19 cellular contexts compared by ENCODE assay signal in the genomic region with DNA sequence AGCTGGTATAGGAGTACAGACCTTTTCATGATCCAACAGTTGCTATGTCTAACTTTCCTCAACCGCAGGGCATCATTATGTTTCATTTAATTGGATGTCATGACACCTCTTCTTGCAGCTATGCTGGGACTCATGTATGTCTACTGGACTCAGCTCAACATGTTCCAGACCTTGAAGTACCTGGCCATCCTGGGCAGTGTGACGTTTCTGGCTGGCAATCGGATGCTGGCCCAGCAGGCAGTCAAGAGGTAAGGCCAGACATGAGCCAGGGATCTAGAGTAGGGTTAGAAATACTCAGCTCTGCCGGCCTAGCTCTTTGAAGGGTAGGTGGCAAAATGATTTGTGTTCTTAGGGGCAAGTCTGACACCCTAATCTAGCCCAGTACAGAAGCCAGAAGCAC. TPM values are rescaled to one million over a fixed set of nuclear protein-coding genes. Genes with fewer than 3 reads are reported as not detected.
DNase-seq lines count a peak whose midpoint lies in the region; ATAC-seq and TF ChIP-seq lines count a peak whose summit lies in the region.
"Had no signal": no experiment of that assay in that cellular context is flagged by ENCODE, and none has a peak within 500 bp of the region (broad histone marks: within the 10 kb centered on the region; RNA-seq: fewer than 3 reads in every experiment).

No MANE protein-coding gene starts in this region.

- CTCF ChIA-PET in CD8-positive, alpha-beta T cell (lab: Charles Lee), result no interaction called here

- no peak for ATAC-seq in RWPE2 (ENCODE audit: low read depth)
- ATAC-seq in Right ventricle myocardium inferior, result peak; percentile 90
- ATAC-seq in left ventricle myocardium superior, result peak; percentile 95
- ATAC-seq in CD8-positive, alpha-beta T cell, result no peak
- no peak for ATAC-seq in HG03108 (IDR thresholded peaks at IDR 0.05; ENCODE audit: unreplicated experiment)
- no peak for ATAC-seq in esophagus mucosa
- ATAC-seq: A549, PC-3 had no signal

- TF ChIP-seq EP300 in sigmoid colon (IDR thresholded peaks at IDR 0.05), result no peak

- H3K4me1 ChIP-seq in RWPE2 (ENCODE audit: insufficient read depth, poor library complexity, severe bottlenecking) (no peaks in the 10 kb centered on the region), sigmoid colon (peaks cover 0 to 8% (median 0%) of the 10 kb centered on the region in 4 donors)
- no peaks in the 10 kb centered on the region for H3K4me1 ChIP-seq in CD8-positive, alpha-beta T cell (ENCODE audit: insufficient read depth, low read length)
- H3K4me1 ChIP-seq: A549, SJSA1 had no signal

- no peaks in the 10 kb centered on the region for H3K9me3 ChIP-seq in RWPE2 (ENCODE audit: severe bottlenecking)
- H3K9me3 ChIP-seq in sigmoid colon, result no peaks in the 10 kb centered on the region
- no peaks in the 10 kb centered on the region for H3K9me3 ChIP-seq in CD8-positive, alpha-beta T cell (ENCODE audit: low read length)
- H3K9me3 ChIP-seq: A549, SJSA1 had no signal

- H3K27ac ChIP-seq in RWPE2 (ENCODE audit: poor library complexity, severe bottlenecking) (no peak overlapping the region), sigmoid colon (no peak overlapping the region)
- H3K27ac ChIP-seq in CD8-positive, alpha-beta T cell (ENCODE audit: low read depth, low read length), result no peak overlapping the region
- H3K27ac ChIP-seq: A549, KMS-11, SJSA1 had no signal

- no peaks in the 10 kb centered on the region for H3K4me1 Mint-ChIP-seq in CD8-positive, alpha-beta T cell (ENCODE audit: low read depth)
- H3K4me1 Mint-ChIP-seq: CD4-positive, alpha-beta memory T cell had no signal

- no peak overlapping the region for H3K27ac Mint-ChIP-seq in CD8-positive, alpha-beta T cell

- TF ChIP-seq POLR2A in sigmoid colon (IDR thresholded peaks at IDR 0.05), result no peak

- peak; percentile 65 for DNase-seq in RWPE2 (ENCODE audit: low spot score)
- no peak for DNase-seq in Right ventricle myocardium inferior (ENCODE audit: missing footprints)
- DNase-seq in left ventricle myocardium superior, result peak; percentile 77
- DNase-seq in sigmoid colon, result peak; percentile 2
- no peak for DNase-seq in NCI-H2171 (lab: John Stamatoyannopoulos, UW)
- DNase-seq in CD8-positive, alpha-beta T cell, result no peak
- DNase-seq: Calu3; CD4-positive, alpha-beta memory T cell; NCI-H1417 treated with DMSO at 0.1 percent for 48 hours; NCI-H1930; NCI-H526; PC-3; RPMI8226 had no signal

- H3K4me3 ChIP-seq in RWPE2 (ENCODE audit: severe bottlenecking), result no peak overlapping the region
- no peak overlapping the region for H3K4me3 ChIP-seq in sigmoid colon
- no peak overlapping the region for H3K4me3 ChIP-seq in CD8-positive, alpha-beta T cell (ENCODE audit: low read depth, low read length)
- H3K4me3 ChIP-seq: A549, SJSA1 had no signal

- intact Hi-C loops in Right ventricle myocardium inferior (cut with DNase I) (no loop called here), left ventricle myocardium superior (cut with micrococcal nuclease) (no loop called here), sigmoid colon (cut with DNase I) (no loop called here)
- intact Hi-C loops in CD8-positive, alpha-beta T cell (cut with DNase I, micrococcal nuclease), result no loop called here

- 91 to 92% methylated on average over 4 of the region's 4 CpGs for WGBS in sigmoid colon, 2 donors

- H3K36me3 Mint-ChIP-seq in CD8-positive, alpha-beta T cell, result peaks cover 93% of the 10 kb centered on the region

- TF ChIP-seq CTCF in RWPE2 (IDR thresholded peaks at IDR 0.05; ENCODE audit: poor library complexity, severe bottlenecking) (no peak), sigmoid colon (IDR thresholded peaks at IDR 0.05) (no peak)
- no peak for TF ChIP-seq CTCF in CD8-positive, alpha-beta T cell (IDR thresholded peaks at IDR 0.05)

- H3K4me3 Mint-ChIP-seq in CD8-positive, alpha-beta T cell, result no peak overlapping the region
- H3K4me3 Mint-ChIP-seq: CD4-positive, alpha-beta memory T cell had no signal

- no peaks in the 10 kb centered on the region for H3K27me3 ChIP-seq in RWPE2 (ENCODE audit: insufficient read depth, poor library complexity, severe bottlenecking)
- no peaks in the 10 kb centered on the region for H3K27me3 ChIP-seq in sigmoid colon
- no peaks in the 10 kb centered on the region for H3K27me3 ChIP-seq in CD8-positive, alpha-beta T cell (ENCODE audit: insufficient read depth, low read length)
- H3K27me3 ChIP-seq: SJSA1 had no signal

- H3K27me3 Mint-ChIP-seq in CD8-positive, alpha-beta T cell (ENCODE audit: low read depth), result no peaks in the 10 kb centered on the region
- H3K27me3 Mint-ChIP-seq: CD4-positive, alpha-beta memory T cell had no signal

- H3K36me3 ChIP-seq in RWPE2 (ENCODE audit: low read depth) (peaks cover 100% of the 10 kb centered on the region), sigmoid colon (peaks cover 32 to 100% (median 74%) of the 10 kb centered on the region in 4 donors)
- H3K36me3 ChIP-seq in CD8-positive, alpha-beta T cell (ENCODE audit: insufficient read depth, low read length), result peaks cover 79% of the 10 kb centered on the region

- POLR2A ChIA-PET in CD8-positive, alpha-beta T cell (lab: Charles Lee), result interaction anchor here (0.6 kb wide), 1 partner anchor 14 kb away, joined by 5 read pairs; no protein-coding TSS in a partner anchor

- no peaks in the 10 kb centered on the region for H3K9me3 Mint-ChIP-seq in CD8-positive, alpha-beta T cell
- H3K9me3 Mint-ChIP-seq: CD4-positive, alpha-beta memory T cell had no signal

RNA-seq across cellular contexts. Expression of a gene that starts 25.2 kb away (rescaled TPM):
- not detected for total RNA-seq in Right ventricle myocardium inferior
- not detected for total RNA-seq in left ventricle myocardium superior
- total RNA-seq in sigmoid colon, result not detected
- polyA plus RNA-seq in sigmoid colon, result not detected
- not detected for total RNA-seq in CD8-positive, alpha-beta T cell
- not detected for total RNA-seq in esophagus mucosa
- total RNA-seq: Calu3; CD4-positive, alpha-beta memory T cell; PC-3; SJSA1 had no signal
- polyA plus RNA-seq: A549; BJ; CD4-positive, alpha-beta memory T cell had no signal

RNA-seq across cellular contexts. Expression of a gene that starts 53.0 kb away (rescaled TPM):
- 20.7 TPM for total RNA-seq in Right ventricle myocardium inferior
- total RNA-seq in left ventricle myocardium superior, result 16.6 TPM
- 10 to 100 TPM; 30.4 to 68.5 (median 58.2) TPM for total RNA-seq in sigmoid colon
- 10 to 100 TPM; 34.2 to 57.1 (median 42.0) TPM for polyA plus RNA-seq in sigmoid colon
- total RNA-seq in CD8-positive, alpha-beta T cell, result 1 to 10 TPM; 4.0 to 6.3 TPM
- total RNA-seq in esophagus mucosa, result 42.0 TPM

RNA-seq across cellular contexts. Expression of a gene that starts 57.1 kb away (rescaled TPM):
- total RNA-seq in Right ventricle myocardium inferior (3.7 TPM), left ventricle myocardium superior (4.4 TPM), sigmoid colon (10 to 100 TPM in 1 of 4 donors, 1 to 10 TPM in 3; 1.8 to 11.1 (median 5.1) TPM), esophagus mucosa (1.6 TPM)
- polyA plus RNA-seq in sigmoid colon, result 1 to 10 TPM in 2 of 3 donors, under 1 TPM in 1; 0.46 to 2.4 (median 1.0) TPM
- 1 to 10 TPM in 1 of 2 experiments, under 1 TPM in 1; 0.60 to 1.1 TPM for total RNA-seq in CD8-positive, alpha-beta T cell

RNA-seq across cellular contexts. Expression of a gene that starts 57.3 kb away (rescaled TPM):
- 100 TPM for total RNA-seq in Right ventricle myocardium inferior
- 84.7 TPM for total RNA-seq in left ventricle myocardium superior
- total RNA-seq in sigmoid colon, result 10 to 100 TPM; 65.8 to 81.7 (median 76.1) TPM
- polyA plus RNA-seq in sigmoid colon, result 100 to 1,000 TPM in 1 of 3 donors, 10 to 100 TPM in 2; 21.6 to 142 (median 43.7) TPM
- 10 to 100 TPM; 60.8 to 68.8 TPM for total RNA-seq in CD8-positive, alpha-beta T cell
- total RNA-seq in esophagus mucosa, result 140 TPM

Comparison
In these comparisons a context has a peak if more than half of its experiments do, and no peak if none do; other contexts are left out.
1. DNase-seq: peak in RWPE2 (single experiment), left ventricle myocardium superior (single experiment) and sigmoid colon (single experiment); none in Right ventricle myocardium inferior (single experiment), NCI-H2171 (single experiment) and CD8-positive, alpha-beta T cell (0 of 7).
2. ATAC-seq: peak in Right ventricle myocardium inferior (single experiment) and left ventricle myocardium superior (single experiment); none in RWPE2 (single experiment), CD8-positive, alpha-beta T cell (single experiment), HG03108 (single experiment) and esophagus mucosa (single experiment).